In the genomic region with DNA sequence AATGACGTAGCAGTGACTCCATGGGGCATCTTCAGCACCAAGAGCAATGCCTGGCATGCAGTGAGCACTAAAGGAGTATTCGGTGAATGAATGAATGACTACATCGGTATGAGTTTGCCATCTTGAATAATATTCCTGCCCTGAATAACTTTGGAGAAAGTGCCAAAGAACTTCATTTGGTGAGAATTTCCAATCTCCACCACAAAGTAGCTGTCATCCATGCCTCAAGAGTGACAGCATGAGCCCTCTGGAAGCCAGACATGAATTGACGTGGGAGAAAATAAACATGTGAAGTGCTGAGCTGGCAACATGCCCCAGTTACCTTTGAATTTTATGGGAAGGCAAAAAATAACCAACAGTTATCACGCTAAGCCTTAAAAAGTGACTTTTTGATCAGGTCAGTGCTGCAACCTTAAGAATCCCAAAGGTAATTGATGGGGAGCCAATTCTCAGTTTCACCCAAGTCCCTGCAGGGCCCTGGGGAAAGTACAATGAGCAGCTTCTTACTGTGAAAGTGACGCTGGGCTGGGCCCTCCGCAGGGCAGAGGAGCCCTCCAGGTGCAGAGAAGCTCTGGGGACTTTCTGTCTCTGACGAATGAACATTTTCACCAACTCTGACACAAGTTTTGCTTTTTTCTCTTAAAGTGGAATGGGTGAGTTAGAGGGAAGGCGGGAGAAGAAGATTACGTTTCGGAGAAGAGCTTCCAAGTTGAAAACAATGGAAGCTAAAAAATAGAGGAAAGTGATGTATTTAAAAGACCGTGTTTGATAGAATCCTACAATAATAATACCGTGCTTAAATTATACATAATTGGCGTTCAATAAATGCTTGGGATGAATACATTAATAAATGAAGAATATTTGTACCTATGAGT, we compare ENCODE assay signal across 11 cellular contexts. TPM values are rescaled to one million over a fixed set of nuclear protein-coding genes. Genes with fewer than 3 reads are reported as not detected.
A peak's percentile ranks its signal among the peaks of the same experiment; 100 is the strongest.
DNase-seq lines count a peak whose midpoint lies in the region; ATAC-seq and TF ChIP-seq lines count a peak whose summit lies in the region.
"Had no signal": no experiment of that assay in that cellular context is flagged by ENCODE, and none has a peak within 500 bp of the region (broad histone marks: within the 10 kb centered on the region; RNA-seq: fewer than 3 reads in every experiment).

No MANE protein-coding gene starts in this region.

- no peaks in the 10 kb centered on the region for H3K79me2 ChIP-seq in GM23338 (replicated peaks; ENCODE audit: insufficient read depth)

- TF ChIP-seq CTCF in GM23338 (conservative IDR thresholded peaks at IDR 0.05; ENCODE audit: low read depth in 2 of 2) = no peak

- ATAC-seq in GM23338 (peak; percentile 69), HG03354 (IDR thresholded peaks at IDR 0.05; ENCODE audit: poor library complexity, severe bottlenecking, unreplicated experiment) (peak; percentile 90)
- peak; percentile 94 for ATAC-seq in stimulated activated memory B cell treated with anti-CD40 and anti-IgM and Interleukin-4, amounts not matched to agents 10 μg/mL and 1 μg/mL and 100 μg/mL, for 72 hours
- ATAC-seq: gastroesophageal sphincter had no signal

- H4K20me1 ChIP-seq in GM23338 (replicated peaks; ENCODE audit: insufficient read depth) = no peaks in the 10 kb centered on the region

- peaks cover 19% of the 10 kb centered on the region for H3K4me1 Mint-ChIP-seq in GM23338
- peaks cover 18% of the 10 kb centered on the region for H3K4me1 Mint-ChIP-seq in stimulated activated memory B cell treated with anti-CD40 and anti-IgM and Interleukin-4, amounts not matched to agents 10 μg/mL and 1 μg/mL and 100 μg/mL, for 72 hours

- DNase-seq in NCI-H345 (lab: John Stamatoyannopoulos, UW) = peak; percentile 52
- DNase-seq in NCI-H345 treated with DMSO at 0.1 percent for 48 hours (lab: John Stamatoyannopoulos, UW; ENCODE audit: unreplicated experiment) = no peak
- no peak for DNase-seq in GM23338 (ENCODE audit: low spot score)
- no peak for DNase-seq in ureter (ENCODE audit: low spot score)
- no peak for DNase-seq in activated CD4-positive, alpha-beta T cell treated with anti-CD3 and anti-CD28 coated beads for 1 hour
- DNase-seq in stimulated activated CD4-positive, alpha-beta T cell treated with anti-CD3 and anti-CD28 coated beads, Interleukin-4, amount 100 ng/mL, for 1 hour = no peak
- DNase-seq: NCI-H510A treated with DMSO at 0.1 percent for 48 hours had no signal

- H3K4me1 ChIP-seq in GM23338 (ENCODE audit: insufficient read depth) = peaks cover 11% of the 10 kb centered on the region; the same call in 1 of the 2 replicates
- H3K4me1 ChIP-seq: gastroesophageal sphincter had no signal

- no peak overlapping the region for H3K4me3 ChIP-seq in GM23338
- H3K4me3 ChIP-seq: gastroesophageal sphincter had no signal

- H3K27me3 ChIP-seq in GM23338 (ENCODE audit: insufficient read depth) = no peaks in the 10 kb centered on the region

- H2AFZ ChIP-seq in GM23338 = no peak overlapping the region

- no peaks in the 10 kb centered on the region for H3K9me3 Mint-ChIP-seq in GM23338
- H3K9me3 Mint-ChIP-seq in stimulated activated memory B cell treated with anti-CD40 and anti-IgM and Interleukin-4, amounts not matched to agents 10 μg/mL and 1 μg/mL and 100 μg/mL, for 72 hours = no peaks in the 10 kb centered on the region
- H3K9me3 Mint-ChIP-seq: T-helper 1 cell treated with Interleukin-12 subunit alpha and Interleukin-12 subunit beta and Interleukin-4 antibody, amounts not matched to agents 30 μg/mL and 1 μg/mL, for 36 hours had no signal

- H3F3A ChIP-seq in GM23338 (replicated peaks; ENCODE audit: low read depth) = no peaks in the 10 kb centered on the region

- H3K9me2 ChIP-seq in GM23338 (ENCODE audit: insufficient read depth) = no peaks in the 10 kb centered on the region

- no peaks in the 10 kb centered on the region for H3K36me3 ChIP-seq in GM23338 (ENCODE audit: insufficient read depth)
- H3K36me3 ChIP-seq: gastroesophageal sphincter had no signal

- no peak overlapping the region for H3K4me3 Mint-ChIP-seq in GM23338
- peak overlapping the region; percentile 30 for H3K4me3 Mint-ChIP-seq in stimulated activated memory B cell treated with anti-CD40 and anti-IgM and Interleukin-4, amounts not matched to agents 10 μg/mL and 1 μg/mL and 100 μg/mL, for 72 hours
- H3K4me3 Mint-ChIP-seq: T-helper 1 cell treated with Interleukin-12 subunit alpha and Interleukin-12 subunit beta and Interleukin-4 antibody, amounts not matched to agents 30 μg/mL and 1 μg/mL, for 36 hours had no signal

- H3K27ac Mint-ChIP-seq in GM23338 = no peak overlapping the region
- H3K27ac Mint-ChIP-seq in stimulated activated memory B cell treated with anti-CD40 and anti-IgM and Interleukin-4, amounts not matched to agents 10 μg/mL and 1 μg/mL and 100 μg/mL, for 72 hours = peak overlapping the region; percentile 79
- H3K27ac Mint-ChIP-seq: T-helper 1 cell treated with Interleukin-12 subunit alpha and Interleukin-12 subunit beta and Interleukin-4 antibody, amounts not matched to agents 30 μg/mL and 1 μg/mL, for 36 hours had no signal

- no peaks in the 10 kb centered on the region for H3K36me3 Mint-ChIP-seq in GM23338 (ENCODE audit: low read depth)
- H3K36me3 Mint-ChIP-seq in stimulated activated memory B cell treated with anti-CD40 and anti-IgM and Interleukin-4, amounts not matched to agents 10 μg/mL and 1 μg/mL and 100 μg/mL, for 72 hours = peaks cover 4% of the 10 kb centered on the region

- H3K27me3 Mint-ChIP-seq in GM23338 (ENCODE audit: insufficient read depth, low read depth, poor library complexity) = peaks cover 3% of the 10 kb centered on the region
- H3K27me3 Mint-ChIP-seq in stimulated activated memory B cell treated with anti-CD40 and anti-IgM and Interleukin-4, amounts not matched to agents 10 μg/mL and 1 μg/mL and 100 μg/mL, for 72 hours = peaks cover 39% of the 10 kb centered on the region

- no peak overlapping the region for H3K4me2 ChIP-seq in GM23338

- no peak overlapping the region for H3K27ac ChIP-seq in GM23338 (ENCODE audit: low read depth)
- H3K27ac ChIP-seq: gastroesophageal sphincter had no signal

TF ChIP-seq in GM23338, 12 proteins besides CTCF, POLR2A, EP300 and RAD21 (continues in another document):
- TF ChIP-seq, protein P1, sequence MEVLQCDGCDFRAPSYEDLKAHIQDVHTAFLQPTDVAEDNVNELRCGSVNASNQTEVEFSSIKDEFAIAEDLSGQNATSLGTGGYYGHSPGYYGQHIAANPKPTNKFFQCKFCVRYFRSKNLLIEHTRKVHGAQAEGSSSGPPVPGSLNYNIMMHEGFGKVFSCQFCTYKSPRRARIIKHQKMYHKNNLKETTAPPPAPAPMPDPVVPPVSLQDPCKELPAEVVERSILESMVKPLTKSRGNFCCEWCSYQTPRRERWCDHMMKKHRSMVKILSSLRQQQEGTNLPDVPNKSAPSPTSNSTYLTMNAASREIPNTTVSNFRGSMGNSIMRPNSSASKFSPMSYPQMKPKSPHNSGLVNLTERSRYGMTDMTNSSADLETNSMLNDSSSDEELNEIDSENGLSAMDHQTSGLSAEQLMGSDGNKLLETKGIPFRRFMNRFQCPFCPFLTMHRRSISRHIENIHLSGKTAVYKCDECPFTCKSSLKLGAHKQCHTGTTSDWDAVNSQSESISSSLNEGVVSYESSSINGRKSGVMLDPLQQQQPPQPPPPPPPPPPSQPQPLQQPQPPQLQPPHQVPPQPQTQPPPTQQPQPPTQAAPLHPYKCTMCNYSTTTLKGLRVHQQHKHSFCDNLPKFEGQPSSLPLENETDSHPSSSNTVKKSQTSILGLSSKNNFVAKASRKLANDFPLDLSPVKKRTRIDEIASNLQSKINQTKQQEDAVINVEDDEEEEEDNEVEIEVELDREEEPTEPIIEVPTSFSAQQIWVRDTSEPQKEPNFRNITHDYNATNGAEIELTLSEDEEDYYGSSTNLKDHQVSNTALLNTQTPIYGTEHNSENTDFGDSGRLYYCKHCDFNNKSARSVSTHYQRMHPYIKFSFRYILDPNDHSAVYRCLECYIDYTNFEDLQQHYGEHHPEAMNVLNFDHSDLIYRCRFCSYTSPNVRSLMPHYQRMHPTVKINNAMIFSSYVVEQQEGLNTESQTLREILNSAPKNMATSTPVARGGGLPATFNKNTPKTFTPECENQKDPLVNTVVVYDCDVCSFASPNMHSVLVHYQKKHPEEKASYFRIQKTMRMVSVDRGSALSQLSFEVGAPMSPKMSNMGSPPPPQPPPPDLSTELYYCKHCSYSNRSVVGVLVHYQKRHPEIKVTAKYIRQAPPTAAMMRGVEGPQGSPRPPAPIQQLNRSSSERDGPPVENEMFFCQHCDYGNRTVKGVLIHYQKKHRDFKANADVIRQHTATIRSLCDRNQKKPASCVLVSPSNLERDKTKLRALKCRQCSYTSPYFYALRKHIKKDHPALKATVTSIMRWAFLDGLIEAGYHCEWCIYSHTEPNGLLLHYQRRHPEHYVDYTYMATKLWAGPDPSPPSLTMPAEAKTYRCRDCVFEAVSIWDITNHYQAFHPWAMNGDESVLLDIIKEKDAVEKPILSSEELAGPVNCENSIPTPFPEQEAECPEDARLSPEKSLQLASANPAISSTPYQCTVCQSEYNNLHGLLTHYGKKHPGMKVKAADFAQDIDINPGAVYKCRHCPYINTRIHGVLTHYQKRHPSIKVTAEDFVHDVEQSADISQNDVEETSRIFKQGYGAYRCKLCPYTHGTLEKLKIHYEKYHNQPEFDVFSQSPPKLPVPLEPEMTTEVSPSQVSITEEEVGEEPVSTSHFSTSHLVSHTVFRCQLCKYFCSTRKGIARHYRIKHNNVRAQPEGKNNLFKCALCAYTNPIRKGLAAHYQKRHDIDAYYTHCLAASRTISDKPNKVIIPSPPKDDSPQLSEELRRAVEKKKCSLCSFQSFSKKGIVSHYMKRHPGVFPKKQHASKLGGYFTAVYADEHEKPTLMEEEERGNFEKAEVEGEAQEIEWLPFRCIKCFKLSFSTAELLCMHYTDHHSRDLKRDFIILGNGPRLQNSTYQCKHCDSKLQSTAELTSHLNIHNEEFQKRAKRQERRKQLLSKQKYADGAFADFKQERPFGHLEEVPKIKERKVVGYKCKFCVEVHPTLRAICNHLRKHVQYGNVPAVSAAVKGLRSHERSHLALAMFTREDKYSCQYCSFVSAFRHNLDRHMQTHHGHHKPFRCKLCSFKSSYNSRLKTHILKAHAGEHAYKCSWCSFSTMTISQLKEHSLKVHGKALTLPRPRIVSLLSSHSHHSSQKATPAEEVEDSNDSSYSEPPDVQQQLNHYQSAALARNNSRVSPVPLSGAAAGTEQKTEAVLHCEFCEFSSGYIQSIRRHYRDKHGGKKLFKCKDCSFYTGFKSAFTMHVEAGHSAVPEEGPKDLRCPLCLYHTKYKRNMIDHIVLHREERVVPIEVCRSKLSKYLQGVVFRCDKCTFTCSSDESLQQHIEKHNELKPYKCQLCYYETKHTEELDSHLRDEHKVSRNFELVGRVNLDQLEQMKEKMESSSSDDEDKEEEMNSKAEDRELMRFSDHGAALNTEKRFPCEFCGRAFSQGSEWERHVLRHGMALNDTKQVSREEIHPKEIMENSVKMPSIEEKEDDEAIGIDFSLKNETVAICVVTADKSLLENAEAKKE (CRISPR knock-in tag; IDR thresholded peaks at IDR 0.05) = no peak
- TF ChIP-seq CREB1 (CRISPR knock-in tag; IDR thresholded peaks at IDR 0.05; ENCODE audit: low read depth) = no peak

RNA-seq across cellular contexts. Expression of gene ATF3, which starts 21.9 kb away (rescaled TPM):
- 17.2 and 19.3 TPM in 2 replicates for total RNA-seq in GM23338 (2014; rRNA removed; shearing (Covaris generic))
- polyA plus RNA-seq in GM23338 (2016; fragmentation: Nextera tagmentation; extraction: Ambion mirVana) = 12.6 and 16.2 TPM in 2 replicates
- 10.6 TPM for total RNA-seq in ureter
